ENCODE assay signal across 8 cellular contexts in genomic region chr4:76984127-76984526, GRCh38. TPM values are rescaled to one million over a fixed set of nuclear protein-coding genes. Genes with fewer than 3 reads are reported as not detected.
DNase-seq lines count a peak whose midpoint lies in the region; ATAC-seq and TF ChIP-seq lines count a peak whose summit lies in the region.

No MANE protein-coding gene starts in this region.

- peaks cover 59% of the 10 kb centered on the region for H3K79me2 ChIP-seq in HCT116 (ENCODE audit: insufficient read depth, low read length)

- peak; percentile 40 for TF ChIP-seq CTCF in GM13976 (IDR thresholded peaks at IDR 0.05; ENCODE audit: borderline replicate concordance, control extremely low read depth, extremely low read depth, insufficient read depth, missing control alignments)
- peak in 2 of 3 experiments; percentile 28 to 46; a peak in 3 of 6 replicates for TF ChIP-seq CTCF in HCT116 (IDR thresholded peaks at IDR 0.05 in 2 of 3, conservative IDR thresholded peaks at IDR 0.05 in 1 of 3; ENCODE audit: borderline replicate concordance in 1 of 3, insufficient read depth in 1 of 3, low read depth in 2 of 3, low read length in 2 of 3)
- TF ChIP-seq CTCF in foreskin keratinocyte (conservative IDR thresholded peaks at IDR 0.05), result peak; percentile 51
- TF ChIP-seq CTCF in spleen (IDR thresholded peaks at IDR 0.05 in 8 of 11, conservative IDR thresholded peaks at IDR 0.05 in 3 of 11), result peak in 4 of 11 experiments; percentile 15 to 25 (median 22)

- H3K36me3 ChIP-seq in HCT116 (ENCODE audit: control insufficient read depth in 1 of 2, insufficient read depth in 2 of 2, low read length in 2 of 2), result no peaks in the 10 kb centered on the region
- no peaks in the 10 kb centered on the region for H3K36me3 ChIP-seq in SK-N-MC (ENCODE audit: insufficient read depth, low read length)
- H3K36me3 ChIP-seq in spleen, result no peaks in the 10 kb centered on the region

- ATAC-seq in HCT116 (peak; percentile 47; the same call in 1 of the 2 replicates), foreskin keratinocyte (no peak)

- H4K20me1 ChIP-seq in HCT116 (ENCODE audit: insufficient read depth), result no peaks in the 10 kb centered on the region

- in situ Hi-C loops in GM13976 (cut with MboI; ENCODE audit: low sequenced_read_pairs, unreplicated experiment), result no loop called here

- POLR2A ChIA-PET in HCT116 (lab: Charles Lee), result interaction anchor here (1.9 kb wide), 1 partner anchor 12 kb away, joined by 4 read pairs; no protein-coding TSS in a partner anchor

- no peak overlapping the region for H2AFZ ChIP-seq in HCT116 (ENCODE audit: low read depth, low read length, poor library complexity, severe bottlenecking)

- RAD21 ChIA-PET in HCT116 (lab: Charles Lee; ENCODE audit: low non-redundant PET in 1 of 2, low total read pairs in 2 of 2, uncharacterized antibody in 2 of 2, unreplicated experiment in 2 of 2), result no interaction called here

- H3K9me3 ChIP-seq in HCT116 (ENCODE audit: control insufficient read depth in 1 of 2, insufficient read depth in 1 of 2, low read depth in 1 of 2, low read length in 2 of 2) (no peaks in the 10 kb centered on the region), SK-N-MC (ENCODE audit: low read depth, low read length) (no peaks in the 10 kb centered on the region), spleen (no peaks in the 10 kb centered on the region)

- BruUV-seq in HCT116 (replicated peaks; lab: Mats Ljungman, UMichigan), result no TSS peak

- H3K4me1 ChIP-seq in HCT116 (ENCODE audit: control insufficient read depth in 1 of 2, insufficient read depth in 2 of 2, low read length in 2 of 2) (peaks cover 0 to 1% of the 10 kb centered on the region in 2 experiments; a peak in 2 of 4 replicates), foreskin keratinocyte (peaks cover 4% of the 10 kb centered on the region), spleen (peaks cover 11 to 74% (median 32%) of the 10 kb centered on the region in 6 donors)

- no peaks in the 10 kb centered on the region for H3K9me2 ChIP-seq in HCT116 (ENCODE audit: insufficient read depth)

- no peak for TF ChIP-seq POLR2A in HCT116 (IDR thresholded peaks at IDR 0.05; ENCODE audit: borderline replicate concordance, extremely low read depth, insufficient read depth, insufficient read length)
- TF ChIP-seq POLR2A in spleen (IDR thresholded peaks at IDR 0.05), result no peak

- H3K27me3 ChIP-seq in HCT116 (ENCODE audit: insufficient read depth, low read length) (no peaks in the 10 kb centered on the region), foreskin keratinocyte (no peaks in the 10 kb centered on the region), spleen (replicated peaks in 1 of 7) (no peaks in the 10 kb centered on the region)

- TF ChIP-seq RAD21 in HCT116 (IDR thresholded peaks at IDR 0.05; ENCODE audit: low read depth), result peak; percentile 39

- CTCF ChIA-PET in HCT116 (lab: Charles Lee), result no interaction called here

- H3K4me3 ChIP-seq in HCT116 (replicated peaks in 1 of 2; ENCODE audit: low read depth in 1 of 2, low read length in 2 of 2) (no peak overlapping the region), SK-N-MC (peak overlapping the region; percentile 74), spleen (no peak overlapping the region)

- DNase-seq in GM13976 (ENCODE audit: low spot score), result peak; percentile 37
- no peak for DNase-seq in HCT116 (ENCODE audit: low read depth, low spot score)
- peak; percentile 77 for DNase-seq in SK-N-MC (ENCODE audit: low read depth, low spot score)
- DNase-seq in foreskin keratinocyte, result no peak
- DNase-seq in spleen, result no peak
- no peak for DNase-seq in nucleus accumbens (lab: John Stamatoyannopoulos, UW)
- no peak for DNase-seq in NCI-H446 (lab: John Stamatoyannopoulos, UW)
- no peak for DNase-seq in HuH-7 (ENCODE audit: low spot score)

- WGBS in spleen, 5 donors, result 3 to 11% (median 7%) methylated on average over 3 of the region's 3 CpGs

- no peak overlapping the region for H3K9ac ChIP-seq in HCT116 (ENCODE audit: low read length)
- peak overlapping the region; percentile 56 for H3K9ac ChIP-seq in SK-N-MC (ENCODE audit: insufficient read length)

- H3K4me2 ChIP-seq in HCT116 (ENCODE audit: low read length), result no peak overlapping the region

- H3K27ac ChIP-seq in HCT116 (ENCODE audit: low read depth, low read length) (no peak overlapping the region), SK-N-MC (peak overlapping the region; percentile 92), foreskin keratinocyte (no peak overlapping the region), spleen (peak overlapping the region in 6 of 8 donors; percentile 26 to 56 (median 50))

- intact Hi-C loops in HCT116 (cut with micrococcal nuclease), result no loop called here
- intact Hi-C loops in spleen (cut with DNase I; ENCODE audit: low total_unique reads), result no loop called here

TF ChIP-seq in HCT116, 20 proteins besides CTCF, POLR2A, EP300 and RAD21:
- no peak for TF ChIP-seq TCF7L2 (IDR thresholded peaks at IDR 0.05; ENCODE audit: borderline replicate concordance, extremely low read depth, insufficient read depth, insufficient read length)
- no peak for TF ChIP-seq ZFX (IDR thresholded peaks at IDR 0.05)
- TF ChIP-seq FOSL1 (IDR thresholded peaks at IDR 0.05; ENCODE audit: low read depth), result no peak
- TF ChIP-seq EGR1 (IDR thresholded peaks at IDR 0.05; ENCODE audit: low read depth), result no peak
- TF ChIP-seq POLR2AphosphoS5 (IDR thresholded peaks at IDR 0.05; ENCODE audit: low read depth, low read length), result no peak
- TF ChIP-seq EZH2phosphoT487 (IDR thresholded peaks at IDR 0.05; ENCODE audit: borderline replicate concordance), result no peak
- TF ChIP-seq REST (IDR thresholded peaks at IDR 0.05; ENCODE audit: low read depth), result no peak
- no peak for TF ChIP-seq ZBTB33 (IDR thresholded peaks at IDR 0.05; ENCODE audit: extremely low read depth, insufficient replicate concordance, low read length)
- TF ChIP-seq YY1 (IDR thresholded peaks at IDR 0.05; ENCODE audit: extremely low read depth, insufficient replicate concordance, low read depth, low read length), result no peak
- no peak for TF ChIP-seq ELF1 (IDR thresholded peaks at IDR 0.05; ENCODE audit: borderline replicate concordance, low read depth)
- no peak for TF ChIP-seq CBX3 (IDR thresholded peaks at IDR 0.05; ENCODE audit: low read depth)
- TF ChIP-seq SP1 (IDR thresholded peaks at IDR 0.05; ENCODE audit: low read depth), result no peak
- TF ChIP-seq ZNF274 (IDR thresholded peaks at IDR 0.05; ENCODE audit: low read depth, low read length), result no peak
- no peak for TF ChIP-seq EZH2 (IDR thresholded peaks at IDR 0.05)

RNA-seq across cellular contexts. Expression of gene SEPTIN11, which starts 34.6 kb away (rescaled TPM):
- total RNA-seq in HCT116 (2021; ENCODE audit: unreplicated experiment), result 94.4 TPM
- 22.7 and 27.8 TPM in 2 replicates for polyA plus RNA-seq in HCT116 (2012)
- 67.5 and 75.3 TPM in 2 replicates for total RNA-seq in foreskin keratinocyte
- 19.1 and 25.2 TPM in 2 replicates for polyA plus RNA-seq in foreskin keratinocyte
- 10 to 100 TPM; 40.7 to 91.9 (median 57.2) TPM for total RNA-seq in spleen
- polyA plus RNA-seq in spleen, result 10 to 100 TPM in 2 of 3 donors, 1 to 10 TPM in 1; 9.7 to 15.6 (median 10.5) TPM

Comparison
In these comparisons a context has a peak if more than half of its experiments do, and no peak if none do; other contexts are left out.
1. DNase-seq: peak in GM13976 (single experiment) and SK-N-MC (single experiment); none in HCT116 (single experiment), foreskin keratinocyte (0 of 2), spleen (single experiment), nucleus accumbens (0 of 56), NCI-H446 (0 of 2) and HuH-7 (single experiment).
2. H3K27ac ChIP-seq: peak in SK-N-MC (single experiment) and spleen (6 of 8); none in HCT116 (single experiment) and foreskin keratinocyte (single experiment).